In genomic region chr14:99899578-99900178, GRCh38 we compare ENCODE assay signal across 9 cellular contexts.
DNase-seq lines count a peak whose midpoint lies in the region; ATAC-seq and TF ChIP-seq lines count a peak whose summit lies in the region.
"Had no signal": no experiment of that assay in that cellular context is flagged by ENCODE, and none has a peak within 500 bp of the region (broad histone marks: within the 10 kb centered on the region; RNA-seq: fewer than 3 reads in every experiment).

No MANE protein-coding gene starts in this region.

- H3K4me3 ChIP-seq in AG04449 (ENCODE audit: low read depth, low read length) (no peak overlapping the region), GM12865 (ENCODE audit: low read depth, low read length) (no peak overlapping the region)

- no peak overlapping the region for H3K27ac Mint-ChIP-seq in glutamatergic neuron (ENCODE audit: unreplicated experiment)
- no peak overlapping the region for H3K27ac Mint-ChIP-seq in T-helper 17 cell
- H3K27ac Mint-ChIP-seq: memory B cell had no signal

- no peak overlapping the region for H3K4me3 Mint-ChIP-seq in glutamatergic neuron (ENCODE audit: unreplicated experiment)
- no peak overlapping the region for H3K4me3 Mint-ChIP-seq in T-helper 17 cell
- H3K4me3 Mint-ChIP-seq: memory B cell had no signal

- POLR2A ChIA-PET in AG04449 (lab: Yijun Ruan, JAX), result no interaction called here

- H3K4me1 Mint-ChIP-seq in glutamatergic neuron (ENCODE audit: low read depth, unreplicated experiment) (no peaks in the 10 kb centered on the region), T-helper 17 cell (no peaks in the 10 kb centered on the region)
- H3K4me1 Mint-ChIP-seq: memory B cell had no signal

- peaks cover 2% of the 10 kb centered on the region for H3K9me3 Mint-ChIP-seq in glutamatergic neuron (ENCODE audit: unreplicated experiment)

- no peaks in the 10 kb centered on the region for H3K9me3 ChIP-seq in T-helper 17 cell (ENCODE audit: control insufficient read depth, low read length, poor library complexity, severe bottlenecking)

- no peak for ATAC-seq in HG03521 (IDR thresholded peaks at IDR 0.05; ENCODE audit: unreplicated experiment)
- no peak for ATAC-seq in T-helper 17 cell

- no peak for DNase-seq in AG04449 (ENCODE audit: low read depth, low spot score)
- DNase-seq in GM12865 (ENCODE audit: low read depth), result peak; percentile 14
- DNase-seq in SK-MEL-5 (ENCODE audit: low read depth, low spot score), result peak; percentile 56
- no peak for DNase-seq in glutamatergic neuron
- no peak for DNase-seq in 8988T
- no peak for DNase-seq in iPS-NIHi7 (ENCODE audit: extremely low spot score)
- DNase-seq in T-helper 17 cell, result no peak

- H3K36me3 Mint-ChIP-seq in glutamatergic neuron (ENCODE audit: unreplicated experiment), result peaks cover 22% of the 10 kb centered on the region
- H3K36me3 Mint-ChIP-seq in T-helper 17 cell (ENCODE audit: low read depth), result no peaks in the 10 kb centered on the region
- H3K36me3 Mint-ChIP-seq: memory B cell had no signal

- no peaks in the 10 kb centered on the region for H3K27me3 Mint-ChIP-seq in glutamatergic neuron (ENCODE audit: unreplicated experiment)
- peaks cover 16% of the 10 kb centered on the region for H3K27me3 Mint-ChIP-seq in T-helper 17 cell

- TF ChIP-seq CTCF in AG04449 (IDR thresholded peaks at IDR 0.05; ENCODE audit: insufficient read depth, low read length, missing control alignments) (peak; percentile 32), GM12865 (IDR thresholded peaks at IDR 0.05; ENCODE audit: insufficient read depth, low read depth, low read length, missing control alignments) (peak; percentile 37), glutamatergic neuron (IDR thresholded peaks at IDR 0.05; ENCODE audit: partially characterized antibody, unreplicated experiment) (peak; percentile 84)

- CTCF ChIA-PET in AG04449 (lab: Yijun Ruan, JAX), result interaction anchor here (0.7 to 3.1 kb wide), 33 partner anchors 8 to 388 kb away, joined by 3 to 93 read pairs (median 4); partner anchors contain the start of gene CYP46A1

- in situ Hi-C loops in SK-MEL-5 (cut with HindIII; ENCODE audit: low pct_unique_long_range_greater_than_20kb, low sequenced_read_pairs), result no loop called here

Comparison
In these comparisons a context has a peak if more than half of its experiments do, and no peak if none do; other contexts are left out.
1. DNase-seq: peak in GM12865 (single experiment) and SK-MEL-5 (single experiment); none in AG04449 (single experiment), glutamatergic neuron (single experiment), 8988T (single experiment), iPS-NIHi7 (single experiment) and T-helper 17 cell (0 of 3).
2. CTCF ChIP-seq: peak in every context shown above with its lines; median percentile 84 in glutamatergic neuron; 37 in GM12865; 32 in AG04449.